Comparison of ENCODE assay signal across 17 cellular contexts in the genomic region with DNA sequence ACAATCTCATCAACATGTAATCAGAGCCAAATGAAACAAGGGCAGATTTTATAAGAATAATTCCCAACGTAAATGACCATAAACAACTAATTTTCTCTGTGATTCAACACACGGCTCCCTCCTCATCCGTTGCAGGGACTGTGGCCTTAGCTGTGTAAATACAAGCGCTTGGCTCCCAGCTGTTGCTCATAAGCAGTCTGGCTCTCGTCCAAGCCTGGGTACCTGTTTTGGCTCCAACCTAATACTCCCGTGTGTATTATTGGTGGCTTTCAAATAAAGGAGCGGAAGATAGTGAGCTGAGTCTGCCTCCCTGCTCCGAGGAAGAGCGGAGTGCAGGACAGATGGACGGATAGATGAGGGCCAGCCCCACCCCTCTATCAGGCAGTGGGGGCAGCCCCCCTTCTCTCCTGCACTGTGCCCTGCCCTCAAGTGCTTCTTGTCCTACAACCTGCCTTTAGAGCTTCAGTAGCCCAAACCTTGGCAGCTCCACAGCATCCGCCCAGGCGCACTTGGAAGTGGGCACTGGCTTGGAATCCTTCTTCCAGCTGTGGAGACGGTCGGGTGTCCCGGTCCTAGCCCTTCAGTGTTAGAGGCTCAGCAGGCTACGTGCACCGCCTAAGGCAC.
DNase-seq lines count a peak whose midpoint lies in the region; ATAC-seq and TF ChIP-seq lines count a peak whose summit lies in the region.
"Had no signal": no experiment of that assay in that cellular context is flagged by ENCODE, and none has a peak within 500 bp of the region (broad histone marks: within the 10 kb centered on the region; RNA-seq: fewer than 3 reads in every experiment).

No MANE protein-coding gene starts in this region.

- no peak overlapping the region for H3K4me3 ChIP-seq in smooth muscle cell
- H3K4me3 ChIP-seq in effector memory CD4-positive, alpha-beta T cell (ENCODE audit: insufficient read depth, low read depth, low read length, poor library complexity, severe bottlenecking), result no peak overlapping the region
- H3K4me3 ChIP-seq: K562 had no signal

- no peak overlapping the region for H3K27ac ChIP-seq in smooth muscle cell (ENCODE audit: low read depth)
- H3K27ac ChIP-seq in effector memory CD4-positive, alpha-beta T cell (ENCODE audit: insufficient read depth, low read length, poor library complexity, severe bottlenecking), result no peak overlapping the region
- H3K27ac ChIP-seq: foreskin keratinocyte had no signal

- no peaks in the 10 kb centered on the region for H3K4me1 ChIP-seq in smooth muscle cell (ENCODE audit: low read depth)
- H3K4me1 ChIP-seq in effector memory CD4-positive, alpha-beta T cell (ENCODE audit: control insufficient read depth, insufficient read depth, low read length, poor library complexity, severe bottlenecking), result no peaks in the 10 kb centered on the region
- H3K4me1 ChIP-seq: foreskin keratinocyte had no signal

- no peak overlapping the region for H3K4me2 ChIP-seq in smooth muscle cell

- WGBS in smooth muscle cell (ENCODE audit: low lambda C conversion rate), result 89% methylated on average over 17 of the region's 17 CpGs

- H3K9me3 ChIP-seq in smooth muscle cell (replicated peaks; ENCODE audit: low read depth), result no peaks in the 10 kb centered on the region
- H3K9me3 ChIP-seq in effector memory CD4-positive, alpha-beta T cell (ENCODE audit: control insufficient read depth, low read length), result no peaks in the 10 kb centered on the region

- H3F3A ChIP-seq in smooth muscle cell (ENCODE audit: low read depth), result no peaks in the 10 kb centered on the region

- no peak overlapping the region for H3K9ac ChIP-seq in smooth muscle cell (ENCODE audit: low read depth)

- H3K79me2 ChIP-seq in smooth muscle cell (ENCODE audit: low read depth), result no peaks in the 10 kb centered on the region

- H3K27me3 ChIP-seq in smooth muscle cell (ENCODE audit: low read depth), result no peaks in the 10 kb centered on the region
- no peaks in the 10 kb centered on the region for H3K27me3 ChIP-seq in effector memory CD4-positive, alpha-beta T cell (replicated peaks; ENCODE audit: control insufficient read depth, insufficient read depth, low read length, poor library complexity, severe bottlenecking)
- H3K27me3 ChIP-seq: foreskin keratinocyte had no signal

- H2AFZ ChIP-seq in smooth muscle cell (ENCODE audit: low read depth), result no peak overlapping the region

- no peak for TF ChIP-seq CTCF in smooth muscle cell (IDR thresholded peaks at IDR 0.05; ENCODE audit: borderline replicate concordance, insufficient read depth, poor library complexity, severe bottlenecking)

- no peaks in the 10 kb centered on the region for H3K36me3 ChIP-seq in smooth muscle cell (ENCODE audit: low read depth)
- H3K36me3 ChIP-seq in effector memory CD4-positive, alpha-beta T cell (ENCODE audit: control insufficient read depth, insufficient read depth, low read length), result no peaks in the 10 kb centered on the region

- peak; percentile 79 for DNase-seq in DMS79 (lab: John Stamatoyannopoulos, UW)
- peak; percentile 92 for DNase-seq in NCI-H146 treated with DMSO at 0.1 percent for 48 hours (lab: John Stamatoyannopoulos, UW; ENCODE audit: unreplicated experiment)
- DNase-seq in NCI-H526 (lab: John Stamatoyannopoulos, UW), result peak; percentile 52 to 53
- no peak for DNase-seq in left lobe of liver (ENCODE audit: low spot score)
- no peak for DNase-seq in cortex of kidney (lab: John Stamatoyannopoulos, UW)
- DNase-seq in smooth muscle cell (lab: John Stamatoyannopoulos, UW; ENCODE audit: unreplicated experiment), result no peak
- no peak for DNase-seq in effector memory CD4-positive, alpha-beta T cell
- DNase-seq: activated CD4-positive, alpha-beta T cell treated with anti-CD3 and anti-CD28 coated beads, Interleukin-2, amount 50 U/mL, for 1 hour; activated naive CD8-positive, alpha-beta T cell treated with anti-CD3 and anti-CD28 coated beads, Interleukin-2, amount 50 U/mL, for 24 hours; activated T-cell treated with anti-CD3 and anti-CD28 coated beads, Interleukin-2, amount 50 U/mL, for 24 hours; AML-193; foreskin keratinocyte; mesendoderm; NCI-H226; nucleus accumbens had no signal

- ATAC-seq in left lobe of liver, result peak; percentile 29
- ATAC-seq in HG03439 (IDR thresholded peaks at IDR 0.05; ENCODE audit: unreplicated experiment), result no peak
- ATAC-seq: activated naive CD8-positive, alpha-beta T cell treated with anti-CD3 and anti-CD28 coated beads, Interleukin-2, amount 50 U/mL, for 24 hours; foreskin keratinocyte; K562 had no signal

- no peaks in the 10 kb centered on the region for H4K20me1 ChIP-seq in smooth muscle cell (ENCODE audit: low read depth)

Comparison
In these comparisons a context has a peak if more than half of its experiments do, and no peak if none do; other contexts are left out.
1. DNase-seq: peak in DMS79 (single experiment), NCI-H146 treated with DMSO at 0.1 percent for 48 hours (single experiment) and NCI-H526 (2 of 2); none in left lobe of liver (single experiment), cortex of kidney (single experiment), smooth muscle cell (single experiment) and effector memory CD4-positive, alpha-beta T cell (0 of 3).